ENCODE assay signal across 12 cellular contexts in the genomic region with DNA sequence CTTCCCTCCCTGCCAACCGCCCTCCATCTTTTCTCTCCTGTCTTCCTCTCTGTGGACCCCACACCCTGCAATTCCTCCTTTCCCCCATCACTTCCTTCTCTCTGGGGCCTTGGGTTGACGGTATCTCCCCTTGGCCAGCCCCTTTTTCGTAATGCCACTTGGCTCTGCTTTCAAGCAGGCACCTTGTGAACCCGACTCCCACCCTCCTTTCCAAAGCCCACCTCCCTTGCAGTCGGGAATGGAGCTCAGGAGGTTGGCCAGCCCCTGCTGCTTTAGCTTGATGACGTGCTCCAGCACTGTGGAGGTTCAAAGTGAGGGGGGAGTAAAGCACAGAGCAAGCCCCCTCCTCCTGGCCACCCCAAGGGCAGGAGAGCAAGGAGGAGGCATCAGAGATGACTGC.
DNase-seq lines count a peak whose midpoint lies in the region; ATAC-seq and TF ChIP-seq lines count a peak whose summit lies in the region.
"Had no signal": no experiment of that assay in that cellular context is flagged by ENCODE, and none has a peak within 500 bp of the region (broad histone marks: within the 10 kb centered on the region; RNA-seq: fewer than 3 reads in every experiment).

No MANE protein-coding gene starts in this region.

- H3K9me3 ChIP-seq in HCT116 (ENCODE audit: control insufficient read depth in 1 of 2, insufficient read depth in 1 of 2, low read depth in 1 of 2, low read length in 2 of 2) (no peaks in the 10 kb centered on the region), SK-N-MC (ENCODE audit: low read depth, low read length) (no peaks in the 10 kb centered on the region)
- H3K9me3 ChIP-seq: ascending aorta, heart left ventricle, testis had no signal

- H3K27me3 ChIP-seq in HCT116 (ENCODE audit: insufficient read depth, low read length), result no peaks in the 10 kb centered on the region
- H3K27me3 ChIP-seq: ascending aorta, heart left ventricle, testis had no signal

- H3K9me3 Mint-ChIP-seq in memory B cell, result no peaks in the 10 kb centered on the region
- no peaks in the 10 kb centered on the region for H3K9me3 Mint-ChIP-seq in stimulated activated effector memory CD8-positive, alpha-beta T cell treated with anti-CD3 and anti-CD28 coated beads, Interleukin-12 subunit alpha, Interleukin-12 subunit beta, amount 100 ng/mL, for 72 hours
- no peaks in the 10 kb centered on the region for H3K9me3 Mint-ChIP-seq in activated CD8-positive, alpha-beta memory T cell treated with anti-CD3 and anti-CD28 coated beads, Interleukin-2, amount 10 ng/mL, durations not matched to agents 7 days and 5 days (ENCODE audit: low read depth)

- no peak overlapping the region for H3K4me2 ChIP-seq in HCT116 (ENCODE audit: low read length)

- H3K9ac ChIP-seq in HCT116 (ENCODE audit: low read length) (peak overlapping the region; percentile 2; the same call in 1 of the 2 replicates), SK-N-MC (ENCODE audit: insufficient read length) (no peak overlapping the region)

- no peaks in the 10 kb centered on the region for H4K20me1 ChIP-seq in HCT116 (ENCODE audit: insufficient read depth)

- ATAC-seq in HCT116, result no peak
- ATAC-seq in memory B cell (ENCODE audit: low read depth), result no peak
- ATAC-seq in stimulated activated effector memory CD8-positive, alpha-beta T cell treated with anti-CD3 and anti-CD28 coated beads, Interleukin-12 subunit alpha, Interleukin-12 subunit beta, amount 100 ng/mL, for 72 hours, result no peak
- ATAC-seq in activated CD8-positive, alpha-beta memory T cell treated with anti-CD3 and anti-CD28 coated beads, Interleukin-2, amount 10 ng/mL, durations not matched to agents 7 days and 5 days, result no peak
- ATAC-seq: heart left ventricle had no signal

- POLR2A ChIA-PET in HCT116 (lab: Charles Lee), result no interaction called here

- no peak for TF ChIP-seq CTCF in HCT116 (IDR thresholded peaks at IDR 0.05 in 2 of 3, conservative IDR thresholded peaks at IDR 0.05 in 1 of 3; ENCODE audit: borderline replicate concordance in 1 of 3, insufficient read depth in 1 of 3, low read depth in 2 of 3, low read length in 2 of 3)

- no peak overlapping the region for H3K27ac ChIP-seq in HCT116 (ENCODE audit: low read depth, low read length)
- peak overlapping the region; percentile 76 for H3K27ac ChIP-seq in SK-N-MC
- H3K27ac ChIP-seq: ascending aorta, C4-2B, heart left ventricle, testis had no signal

- CTCF ChIA-PET in HCT116 (lab: Charles Lee), result no interaction called here
- CTCF ChIA-PET in activated CD8-positive, alpha-beta memory T cell treated with anti-CD3 and anti-CD28 coated beads, Interleukin-2, amount 10 ng/mL, durations not matched to agents 7 days and 5 days (lab: Charles Lee), result interaction anchor here (0.9 kb wide), 1 partner anchor 98 kb away, joined by 3 read pairs; no protein-coding TSS in a partner anchor

- H2AFZ ChIP-seq in HCT116 (ENCODE audit: low read depth, low read length, poor library complexity, severe bottlenecking), result no peak overlapping the region

- RAD21 ChIA-PET in HCT116 (lab: Charles Lee; ENCODE audit: low non-redundant PET in 1 of 2, low total read pairs in 2 of 2, uncharacterized antibody in 2 of 2, unreplicated experiment in 2 of 2), result no interaction called here

- H3K4me3 ChIP-seq in HCT116 (replicated peaks in 1 of 2; ENCODE audit: low read depth in 1 of 2, low read length in 2 of 2) (no peak overlapping the region), SK-N-MC (no peak overlapping the region)
- H3K4me3 ChIP-seq: ascending aorta, heart left ventricle, testis had no signal

- no peaks in the 10 kb centered on the region for H3K36me3 Mint-ChIP-seq in memory B cell
- H3K36me3 Mint-ChIP-seq in stimulated activated effector memory CD8-positive, alpha-beta T cell treated with anti-CD3 and anti-CD28 coated beads, Interleukin-12 subunit alpha, Interleukin-12 subunit beta, amount 100 ng/mL, for 72 hours, result peaks cover 13% of the 10 kb centered on the region
- H3K36me3 Mint-ChIP-seq in activated CD8-positive, alpha-beta memory T cell treated with anti-CD3 and anti-CD28 coated beads, Interleukin-2, amount 10 ng/mL, durations not matched to agents 7 days and 5 days, result no peaks in the 10 kb centered on the region

- H3K9me2 ChIP-seq in HCT116 (ENCODE audit: insufficient read depth), result no peaks in the 10 kb centered on the region

- peaks cover 35 to 66% of the 10 kb centered on the region in 2 experiments for H3K4me1 ChIP-seq in HCT116 (ENCODE audit: control insufficient read depth in 1 of 2, insufficient read depth in 2 of 2, low read length in 2 of 2)

- intact Hi-C loops in HCT116 (cut with micrococcal nuclease), result loop anchor here (2.0 to 10.0 kb wide), 3 partner anchors 97 to 435 kb away; no protein-coding TSS in a partner anchor

- no peak for TF ChIP-seq POLR2A in HCT116 (IDR thresholded peaks at IDR 0.05; ENCODE audit: borderline replicate concordance, extremely low read depth, insufficient read depth, insufficient read length)

- DNase-seq in HCT116 (ENCODE audit: low read depth, low spot score), result no peak
- DNase-seq in SK-N-MC (ENCODE audit: low read depth, low spot score), result no peak
- no peak for DNase-seq in memory B cell (ENCODE audit: low spot score in 2 of 2)
- no peak for DNase-seq in stimulated activated effector memory CD8-positive, alpha-beta T cell treated with anti-CD3 and anti-CD28 coated beads, Interleukin-12 subunit alpha, Interleukin-12 subunit beta, amount 100 ng/mL, for 72 hours (ENCODE audit: low spot score in 2 of 2)
- DNase-seq in Kasumi-1 (lab: John Stamatoyannopoulos, UW), result no peak
- no peak for DNase-seq in activated CD8-positive, alpha-beta memory T cell treated with anti-CD3 and anti-CD28 coated beads, Interleukin-2, amount 10 ng/mL, durations not matched to agents 7 days and 5 days
- no peak for DNase-seq in retina
- DNase-seq: heart left ventricle, NCI-H1436 treated with DMSO at 0.1 percent for 48 hours had no signal

- H3K4me1 Mint-ChIP-seq in memory B cell, result peaks cover 33% of the 10 kb centered on the region
- H3K4me1 Mint-ChIP-seq in stimulated activated effector memory CD8-positive, alpha-beta T cell treated with anti-CD3 and anti-CD28 coated beads, Interleukin-12 subunit alpha, Interleukin-12 subunit beta, amount 100 ng/mL, for 72 hours, result peaks cover 59% of the 10 kb centered on the region
- H3K4me1 Mint-ChIP-seq in activated CD8-positive, alpha-beta memory T cell treated with anti-CD3 and anti-CD28 coated beads, Interleukin-2, amount 10 ng/mL, durations not matched to agents 7 days and 5 days, result peaks cover 22% of the 10 kb centered on the region

- H3K36me3 ChIP-seq in HCT116 (ENCODE audit: control insufficient read depth in 1 of 2, insufficient read depth in 2 of 2, low read length in 2 of 2) (no peaks in the 10 kb centered on the region), SK-N-MC (ENCODE audit: insufficient read depth, low read length) (no peaks in the 10 kb centered on the region)
- H3K36me3 ChIP-seq: ascending aorta, heart left ventricle had no signal

- no peaks in the 10 kb centered on the region for H3K27me3 Mint-ChIP-seq in memory B cell
- peaks cover 2% of the 10 kb centered on the region for H3K27me3 Mint-ChIP-seq in activated CD8-positive, alpha-beta memory T cell treated with anti-CD3 and anti-CD28 coated beads, Interleukin-2, amount 10 ng/mL, durations not matched to agents 7 days and 5 days

- H3K4me3 Mint-ChIP-seq in memory B cell, result no peak overlapping the region
- no peak overlapping the region for H3K4me3 Mint-ChIP-seq in stimulated activated effector memory CD8-positive, alpha-beta T cell treated with anti-CD3 and anti-CD28 coated beads, Interleukin-12 subunit alpha, Interleukin-12 subunit beta, amount 100 ng/mL, for 72 hours
- H3K4me3 Mint-ChIP-seq in activated CD8-positive, alpha-beta memory T cell treated with anti-CD3 and anti-CD28 coated beads, Interleukin-2, amount 10 ng/mL, durations not matched to agents 7 days and 5 days, result no peak overlapping the region

- TF ChIP-seq RAD21 in HCT116 (IDR thresholded peaks at IDR 0.05; ENCODE audit: low read depth), result no peak

- H3K27ac Mint-ChIP-seq in memory B cell, result peak overlapping the region; percentile 6
- peak overlapping the region; percentile 24 for H3K27ac Mint-ChIP-seq in stimulated activated effector memory CD8-positive, alpha-beta T cell treated with anti-CD3 and anti-CD28 coated beads, Interleukin-12 subunit alpha, Interleukin-12 subunit beta, amount 100 ng/mL, for 72 hours
- no peak overlapping the region for H3K27ac Mint-ChIP-seq in activated CD8-positive, alpha-beta memory T cell treated with anti-CD3 and anti-CD28 coated beads, Interleukin-2, amount 10 ng/mL, durations not matched to agents 7 days and 5 days

- no TSS peak for BruUV-seq in HCT116 (replicated peaks; lab: Mats Ljungman, UMichigan)

- no peaks in the 10 kb centered on the region for H3K79me2 ChIP-seq in HCT116 (ENCODE audit: insufficient read depth, low read length)

TF ChIP-seq in HCT116, 20 proteins besides CTCF, POLR2A, EP300 and RAD21:
- no peak for TF ChIP-seq CEBPB (IDR thresholded peaks at IDR 0.05; ENCODE audit: low read depth)
- TF ChIP-seq TCF7L2 (IDR thresholded peaks at IDR 0.05; ENCODE audit: borderline replicate concordance, extremely low read depth, insufficient read depth, insufficient read length), result no peak
- TF ChIP-seq CBX3 (IDR thresholded peaks at IDR 0.05; ENCODE audit: low read depth), result no peak
- TF ChIP-seq, protein P1, sequence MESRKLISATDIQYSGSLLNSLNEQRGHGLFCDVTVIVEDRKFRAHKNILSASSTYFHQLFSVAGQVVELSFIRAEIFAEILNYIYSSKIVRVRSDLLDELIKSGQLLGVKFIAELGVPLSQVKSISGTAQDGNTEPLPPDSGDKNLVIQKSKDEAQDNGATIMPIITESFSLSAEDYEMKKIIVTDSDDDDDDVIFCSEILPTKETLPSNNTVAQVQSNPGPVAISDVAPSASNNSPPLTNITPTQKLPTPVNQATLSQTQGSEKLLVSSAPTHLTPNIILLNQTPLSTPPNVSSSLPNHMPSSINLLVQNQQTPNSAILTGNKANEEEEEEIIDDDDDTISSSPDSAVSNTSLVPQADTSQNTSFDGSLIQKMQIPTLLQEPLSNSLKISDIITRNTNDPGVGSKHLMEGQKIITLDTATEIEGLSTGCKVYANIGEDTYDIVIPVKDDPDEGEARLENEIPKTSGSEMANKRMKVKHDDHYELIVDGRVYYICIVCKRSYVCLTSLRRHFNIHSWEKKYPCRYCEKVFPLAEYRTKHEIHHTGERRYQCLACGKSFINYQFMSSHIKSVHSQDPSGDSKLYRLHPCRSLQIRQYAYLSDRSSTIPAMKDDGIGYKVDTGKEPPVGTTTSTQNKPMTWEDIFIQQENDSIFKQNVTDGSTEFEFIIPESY (IDR thresholded peaks at IDR 0.05; ENCODE audit: extremely low read depth, insufficient replicate concordance, low read length), result no peak
- TF ChIP-seq POLR2AphosphoS5 (IDR thresholded peaks at IDR 0.05; ENCODE audit: low read depth, low read length), result no peak
TF ChIP-seq in HCT116: peak in this region for 0.
